In the genomic region with DNA sequence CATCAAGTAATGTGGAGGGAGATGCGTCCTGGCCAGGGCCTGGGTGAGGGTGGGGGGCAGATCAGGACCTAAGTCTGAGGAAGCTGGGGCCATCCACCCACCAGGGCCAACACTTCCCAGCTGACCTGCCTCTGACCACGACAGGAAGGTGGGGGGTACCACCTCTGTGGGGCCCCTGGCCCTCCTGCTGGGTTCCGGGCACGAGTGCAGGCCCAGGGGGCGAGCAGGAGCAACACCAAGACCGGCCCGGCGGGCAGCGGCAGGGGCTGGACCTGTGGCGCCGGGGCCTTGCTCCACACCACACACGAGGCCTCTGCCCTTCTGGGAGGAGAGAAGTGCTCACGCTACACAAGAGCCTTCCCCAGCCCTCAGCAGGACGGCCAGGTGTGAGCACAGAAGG, we compare ENCODE assay signal across 25 cellular contexts. TPM values are rescaled to one million over a fixed set of nuclear protein-coding genes. Genes with fewer than 3 reads are reported as not detected.
"Had no signal": no experiment of that assay in that cellular context is flagged by ENCODE, and none has a peak within 500 bp of the region (broad histone marks: within the 10 kb centered on the region; RNA-seq: fewer than 3 reads in every experiment).

No MANE protein-coding gene starts in this region.

- H3K4me1 Mint-ChIP-seq: naive thymus-derived CD8-positive, alpha-beta T cell; stimulated activated effector memory CD8-positive, alpha-beta T cell treated with anti-CD3 and anti-CD28 coated beads, Interleukin-12 subunit alpha, Interleukin-12 subunit beta, amount 100 ng/mL, for 72 hours had no signal

- ATAC-seq: gastrocnemius medialis; left lobe of liver; naive thymus-derived CD8-positive, alpha-beta T cell; stimulated activated effector memory CD8-positive, alpha-beta T cell treated with anti-CD3 and anti-CD28 coated beads, Interleukin-12 subunit alpha, Interleukin-12 subunit beta, amount 100 ng/mL, for 72 hours; stimulated activated naive CD8-positive, alpha-beta T cell treated with anti-CD3 and anti-CD28 coated beads, Interleukin-15, Interleukin-2, amounts not matched to agents 100 U/mL and 50 U/mL, for 24 hours had no signal

- H3K4me2 ChIP-seq: smooth muscle cell had no signal

- H3K27me3 ChIP-seq: esophagus muscularis mucosa, gastrocnemius medialis, heart right ventricle, right atrium auricular region, suprapubic skin, thyroid gland, uterus had no signal

- H3K36me3 Mint-ChIP-seq: type B pancreatic cell had no signal

- H3K9me3 Mint-ChIP-seq: naive thymus-derived CD8-positive, alpha-beta T cell; stimulated activated effector memory CD8-positive, alpha-beta T cell treated with anti-CD3 and anti-CD28 coated beads, Interleukin-12 subunit alpha, Interleukin-12 subunit beta, amount 100 ng/mL, for 72 hours; type B pancreatic cell had no signal

- H3K4me3 ChIP-seq: esophagus muscularis mucosa, gastrocnemius medialis, heart right ventricle, right atrium auricular region, smooth muscle cell, suprapubic skin, thyroid gland, uterus had no signal

- H3K36me3 ChIP-seq: uterus had no signal

- H3K4me3 Mint-ChIP-seq: naive thymus-derived CD8-positive, alpha-beta T cell; stimulated activated effector memory CD8-positive, alpha-beta T cell treated with anti-CD3 and anti-CD28 coated beads, Interleukin-12 subunit alpha, Interleukin-12 subunit beta, amount 100 ng/mL, for 72 hours; type B pancreatic cell had no signal

- H3K27ac ChIP-seq: epithelial cell of prostate, esophagus muscularis mucosa, gastrocnemius medialis, heart right ventricle, right atrium auricular region, suprapubic skin, thyroid gland, uterus had no signal

- H3K9me3 ChIP-seq: esophagus muscularis mucosa, gastrocnemius medialis, heart right ventricle, right atrium auricular region, suprapubic skin, thyroid gland, uterus had no signal

- H3K27me3 Mint-ChIP-seq: naive thymus-derived CD8-positive, alpha-beta T cell; type B pancreatic cell had no signal

- H3K4me1 ChIP-seq: esophagus muscularis mucosa, gastrocnemius medialis, heart right ventricle, right atrium auricular region, suprapubic skin, thyroid gland, uterus had no signal

- H3K27ac Mint-ChIP-seq: naive thymus-derived CD8-positive, alpha-beta T cell; stimulated activated effector memory CD8-positive, alpha-beta T cell treated with anti-CD3 and anti-CD28 coated beads, Interleukin-12 subunit alpha, Interleukin-12 subunit beta, amount 100 ng/mL, for 72 hours; type B pancreatic cell had no signal

- DNase-seq: cortex of kidney; effector memory CD4-positive, alpha-beta T cell; gastrocnemius medialis; heart right ventricle; hypothalamus; kidney glomerular epithelial cell; mammary epithelial cell; naive thymus-derived CD8-positive, alpha-beta T cell; stimulated activated CD4-positive, alpha-beta T cell treated with anti-CD3 and anti-CD28 coated beads, Interleukin-4, amount 100 ng/mL, for 1 hour; stimulated activated CD8-positive, alpha-beta memory T cell treated with anti-CD3 and anti-CD28 coated beads, Interleukin-4, amount 100 ng/mL, for 48 hours; stimulated activated naive CD8-positive, alpha-beta T cell treated with anti-CD3 and anti-CD28 coated beads, Interleukin-15, Interleukin-2, amounts not matched to agents 100 U/mL and 50 U/mL, for 24 hours; thyroid gland; uterus had no signal

RNA-seq across cellular contexts. Expression of gene PDIA2, which starts 13.3 kb away (rescaled TPM):
- total RNA-seq: mammary epithelial cell, mononuclear cell, osteocyte, suprapubic skin had no signal
- polyA plus RNA-seq: mammary epithelial cell; naive thymus-derived CD8-positive, alpha-beta T cell had no signal

RNA-seq across cellular contexts. Expression of gene ARHGDIG, which starts 15.9 kb away (rescaled TPM):
- total RNA-seq: fibroblast of villous mesenchyme, lower leg skin, mammary epithelial cell, mononuclear cell, suprapubic skin, thyroid gland had no signal
- polyA plus RNA-seq: mammary epithelial cell; naive thymus-derived CD8-positive, alpha-beta T cell had no signal

RNA-seq across cellular contexts. Expression of gene RGS11, which starts 20.5 kb away (rescaled TPM):
- total RNA-seq: mononuclear cell; naive thymus-derived CD8-positive, alpha-beta T cell had no signal
- polyA plus RNA-seq: naive thymus-derived CD8-positive, alpha-beta T cell had no signal
